10 cellular contexts compared by ENCODE assay signal in genomic region chr6:130602151-130602770, GRCh38.
A peak's percentile ranks its signal among the peaks of the same experiment; 100 is the strongest.
DNase-seq lines count a peak whose midpoint lies in the region; ATAC-seq, FAIRE-seq and TF ChIP-seq lines count a peak whose summit lies in the region.
"Had no signal": no experiment of that assay in that cellular context is flagged by ENCODE, and none has a peak within 500 bp of the region (broad histone marks: within the 10 kb centered on the region; RNA-seq: fewer than 3 reads in every experiment).

No MANE protein-coding gene starts in this region.

- no peak overlapping the region for H3K27ac Mint-ChIP-seq in CD8-positive, alpha-beta T cell

- no peaks in the 10 kb centered on the region for H4K20me1 ChIP-seq in HepG2 (ENCODE audit: insufficient read depth, low read length)

- H3K4me1 Mint-ChIP-seq in CD8-positive, alpha-beta T cell (ENCODE audit: low read depth) = peaks cover 5% of the 10 kb centered on the region

- H3K27me3 Mint-ChIP-seq in CD8-positive, alpha-beta T cell (ENCODE audit: low read depth) = no peaks in the 10 kb centered on the region

- TF ChIP-seq EP300 in HepG2 (IDR thresholded peaks at IDR 0.05; ENCODE audit: low read depth in 2 of 2, low read length in 2 of 2) (no peak), HepG2 (CRISPR knock-in tag; IDR thresholded peaks at IDR 0.05; ENCODE audit: borderline replicate concordance) (no peak)

- CTCF ChIA-PET in HEK293T (lab: Yijun Ruan, JAX) (interaction anchor here (0.5 kb wide), 1 partner anchor 581 kb away, joined by 3 read pairs; no protein-coding TSS in a partner anchor), HepG2 (lab: Yijun Ruan, JAX; ENCODE audit: low intra/inter-chr PET ratio, low total read pairs) (no interaction called here)
- CTCF ChIA-PET in CD8-positive, alpha-beta T cell (lab: Charles Lee) = no interaction called here

- peak; percentile 98 for DNase-seq in A172 (ENCODE audit: low spot score)
- DNase-seq in HEK293T (ENCODE audit: extremely low spot score) = peak; percentile 28
- DNase-seq in foreskin melanocyte = peak; percentile 8
- DNase-seq in CD8-positive, alpha-beta T cell = no peak
- DNase-seq in NCI-H446 (lab: John Stamatoyannopoulos, UW) = no peak
- DNase-seq in HepG2 (ENCODE audit: low spot score) = no peak
- DNase-seq in erythroblast (lab: John Stamatoyannopoulos, UW) = no peak
- DNase-seq: NCI-H69 had no signal

- 11% methylated on average over 8 of the region's 8 CpGs for WGBS in HepG2 (ENCODE audit: low lambda C conversion rate)

- H3K27ac ChIP-seq in VCaP (peak overlapping the region; percentile 79), HepG2 (ENCODE audit: extremely low read length, insufficient read depth, low read length) (no peak overlapping the region)
- no peak overlapping the region for H3K27ac ChIP-seq in CD8-positive, alpha-beta T cell (ENCODE audit: low read depth, low read length)

- H3K9me3 Mint-ChIP-seq in CD8-positive, alpha-beta T cell = no peaks in the 10 kb centered on the region

- H3K36me3 Mint-ChIP-seq in CD8-positive, alpha-beta T cell = no peaks in the 10 kb centered on the region

- H3K27me3 ChIP-seq in CD8-positive, alpha-beta T cell (ENCODE audit: insufficient read depth, low read length) = no peaks in the 10 kb centered on the region
- H3K27me3 ChIP-seq in HepG2 (ENCODE audit: control insufficient read depth in 1 of 2, insufficient read depth in 2 of 2, low read length in 2 of 2) = no peaks in the 10 kb centered on the region

- H3K9me3 ChIP-seq in CD8-positive, alpha-beta T cell (ENCODE audit: low read length) = no peaks in the 10 kb centered on the region
- no peaks in the 10 kb centered on the region for H3K9me3 ChIP-seq in HepG2 (ENCODE audit: low read length)

- H3K4me3 Mint-ChIP-seq in CD8-positive, alpha-beta T cell = no peak overlapping the region

- no peak for ATAC-seq in CD8-positive, alpha-beta T cell
- ATAC-seq in HepG2 = no peak

- H3K4me1 ChIP-seq in CD8-positive, alpha-beta T cell (ENCODE audit: insufficient read depth, low read length) = no peaks in the 10 kb centered on the region
- no peaks in the 10 kb centered on the region for H3K4me1 ChIP-seq in HepG2 (ENCODE audit: insufficient read depth, low read length)

- no peaks in the 10 kb centered on the region for H3K79me2 ChIP-seq in HepG2 (ENCODE audit: insufficient read depth, low read length)

- H3K4me2 ChIP-seq in HepG2 (ENCODE audit: low read depth, low read length) = no peak overlapping the region

- H2AFZ ChIP-seq in HepG2 (ENCODE audit: low read length) = no peak overlapping the region

- BruUV-seq in HepG2 (replicated peaks; lab: Mats Ljungman, UMichigan) = no TSS peak

- FAIRE-seq in HepG2 (lab: Jason Lieb, UNC) = no peak

- no peak overlapping the region for H3K4me3 ChIP-seq in CD8-positive, alpha-beta T cell (ENCODE audit: low read depth, low read length)
- H3K4me3 ChIP-seq in HepG2 (replicated peaks in 1 of 3; ENCODE audit: insufficient read depth in 1 of 3, low read depth in 2 of 3, low read length in 3 of 3) = no peak overlapping the region
- H3K4me3 ChIP-seq: lung had no signal

- TF ChIP-seq POLR2A in HepG2 (IDR thresholded peaks at IDR 0.05; ENCODE audit: insufficient read depth in 1 of 2, low read depth in 2 of 2, low read length in 2 of 2) (no peak), erythroblast (IDR thresholded peaks at IDR 0.05; ENCODE audit: low read length) (no peak)

- TF ChIP-seq CTCF in VCaP (conservative IDR thresholded peaks at IDR 0.05) (no peak), HepG2 (CRISPR knock-in tag; IDR thresholded peaks at IDR 0.05) (no peak)
- no peak for TF ChIP-seq CTCF in CD8-positive, alpha-beta T cell (IDR thresholded peaks at IDR 0.05)

- no peak overlapping the region for H3K9ac ChIP-seq in HepG2 (ENCODE audit: insufficient read depth, low read depth, low read length)

- in situ Hi-C loops in HepG2 (cut with HindIII; ENCODE audit: extremely low pct_ligation_motif_present, low pct_unique_long_range_greater_than_20kb) = no loop called here

- H3K36me3 ChIP-seq in CD8-positive, alpha-beta T cell (ENCODE audit: insufficient read depth, low read length) = no peaks in the 10 kb centered on the region
- no peaks in the 10 kb centered on the region for H3K36me3 ChIP-seq in HepG2 (replicated peaks in 1 of 2; ENCODE audit: control insufficient read depth in 1 of 2, insufficient read depth in 2 of 2, low read length in 2 of 2)

- intact Hi-C loops in CD8-positive, alpha-beta T cell (cut with DNase I, micrococcal nuclease) = no loop called here
- intact Hi-C loops in HepG2 (cut with micrococcal nuclease; ENCODE audit: unreplicated experiment) = no loop called here

- POLR2A ChIA-PET in HEK293T (lab: Yijun Ruan, JAX) (no interaction called here), HepG2 (lab: Yijun Ruan, JAX) (no interaction called here)
- POLR2A ChIA-PET in CD8-positive, alpha-beta T cell (lab: Charles Lee) = no interaction called here

- TF ChIP-seq RAD21 in HepG2 (CRISPR knock-in tag; IDR thresholded peaks at IDR 0.05) = no peak

TF ChIP-seq in HEK293T, 16 proteins besides CTCF, POLR2A, EP300 and RAD21:
- TF ChIP-seq ZNF384 (IDR thresholded peaks at IDR 0.05) (no peak), FOXA1 (IDR thresholded peaks at IDR 0.05) (no peak), ELF4 (IDR thresholded peaks at IDR 0.05) (no peak), PKNOX1 (IDR thresholded peaks at IDR 0.05) (peak; percentile 89)

TF ChIP-seq in HepG2, 621 proteins besides CTCF, POLR2A, EP300 and RAD21:
- TF ChIP-seq PRMT3 (CRISPR knock-in tag; IDR thresholded peaks at IDR 0.05; ENCODE audit: borderline replicate concordance, low read depth) (no peak), ZBTB37 (CRISPR knock-in tag; IDR thresholded peaks at IDR 0.05) (no peak), ZSCAN21 (CRISPR knock-in tag; IDR thresholded peaks at IDR 0.05; ENCODE audit: borderline replicate concordance) (no peak), ATM (IDR thresholded peaks at IDR 0.05; ENCODE audit: borderline replicate concordance) (no peak), THAP7 (CRISPR knock-in tag; IDR thresholded peaks at IDR 0.05) (no peak), ZNF567 (CRISPR knock-in tag; IDR thresholded peaks at IDR 0.05; ENCODE audit: borderline replicate concordance) (no peak), DZIP1 (CRISPR knock-in tag; IDR thresholded peaks at IDR 0.05) (no peak), LCORL (IDR thresholded peaks at IDR 0.05) (no peak), LCORL (CRISPR knock-in tag; IDR thresholded peaks at IDR 0.05) (no peak), THYN1 (CRISPR knock-in tag; IDR thresholded peaks at IDR 0.05; ENCODE audit: borderline replicate concordance, low read depth) (no peak), JUNB (CRISPR knock-in tag; IDR thresholded peaks at IDR 0.05; ENCODE audit: borderline replicate concordance) (no peak)

Comparison
In these comparisons a context has a peak if more than half of its experiments do, and no peak if none do; other contexts are left out.
1. DNase-seq: peak in A172 (single experiment), HEK293T (single experiment) and foreskin melanocyte (single experiment); none in CD8-positive, alpha-beta T cell (0 of 7), NCI-H446 (0 of 2), HepG2 (single experiment) and erythroblast (0 of 2).